Comparison of ENCODE assay signal across 11 cellular contexts in genomic region chr7:149415391-149416068, GRCh38. TPM values are rescaled to one million over a fixed set of nuclear protein-coding genes. Genes with fewer than 3 reads are reported as not detected.
DNase-seq lines count a peak whose midpoint lies in the region; ATAC-seq and TF ChIP-seq lines count a peak whose summit lies in the region.
"Had no signal": no experiment of that assay in that cellular context is flagged by ENCODE, and none has a peak within 500 bp of the region (broad histone marks: within the 10 kb centered on the region; RNA-seq: fewer than 3 reads in every experiment).

No MANE protein-coding gene starts in this region.

- no peak overlapping the region for H3K9ac ChIP-seq in parathyroid adenoma

- H3K9me3 ChIP-seq in CD4-positive, alpha-beta T cell (ENCODE audit: control insufficient read depth, low read length): no peaks in the 10 kb centered on the region
- no peaks in the 10 kb centered on the region for H3K9me3 ChIP-seq in parathyroid adenoma (ENCODE audit: control insufficient read depth, low read length)
- H3K9me3 ChIP-seq: uterus had no signal

- ATAC-seq in CD4-positive, alpha-beta T cell (ENCODE audit: poor library complexity): no peak
- ATAC-seq in activated B cell treated with CpG ODN at 0.5 μM for 24 hours (ENCODE audit: low read depth) (peak; percentile 28), foreskin keratinocyte (peak; percentile 12), HG03432 (IDR thresholded peaks at IDR 0.05; ENCODE audit: unreplicated experiment) (no peak), GM18520 (IDR thresholded peaks at IDR 0.05; ENCODE audit: unreplicated experiment) (no peak)

- no peaks in the 10 kb centered on the region for H3K36me3 ChIP-seq in parathyroid adenoma (ENCODE audit: control insufficient read depth, insufficient read depth, low read length)
- H3K36me3 ChIP-seq: uterus had no signal

- H3K4me1 Mint-ChIP-seq in CD4-positive, alpha-beta T cell (ENCODE audit: low read depth): peaks cover 19% of the 10 kb centered on the region
- H3K4me1 Mint-ChIP-seq in activated B cell treated with CpG ODN at 0.5 μM for 24 hours: no peaks in the 10 kb centered on the region

- H3K4me3 ChIP-seq in parathyroid adenoma (ENCODE audit: low read depth, low read length): no peak overlapping the region
- H3K4me3 ChIP-seq: uterus had no signal

- H3K27me3 Mint-ChIP-seq in CD4-positive, alpha-beta T cell: peaks cover 44% of the 10 kb centered on the region
- peaks cover 29% of the 10 kb centered on the region for H3K27me3 Mint-ChIP-seq in activated B cell treated with CpG ODN at 0.5 μM for 24 hours

- no peak overlapping the region for H3K27ac ChIP-seq in CD4-positive, alpha-beta T cell (ENCODE audit: low read depth, low read length)
- H3K27ac ChIP-seq in foreskin keratinocyte: no peak overlapping the region
- no peak overlapping the region for H3K27ac ChIP-seq in parathyroid adenoma

- peak overlapping the region; percentile 78 for H3K4me3 Mint-ChIP-seq in CD4-positive, alpha-beta T cell
- H3K4me3 Mint-ChIP-seq in activated B cell treated with CpG ODN at 0.5 μM for 24 hours: peak overlapping the region; percentile 62

- H3K36me3 Mint-ChIP-seq in CD4-positive, alpha-beta T cell (ENCODE audit: low read depth): no peaks in the 10 kb centered on the region
- H3K36me3 Mint-ChIP-seq in activated B cell treated with CpG ODN at 0.5 μM for 24 hours (ENCODE audit: low read depth): no peaks in the 10 kb centered on the region

- peak overlapping the region; percentile 36 for H2AFZ ChIP-seq in parathyroid adenoma

- H3K9me3 Mint-ChIP-seq in CD4-positive, alpha-beta T cell: no peaks in the 10 kb centered on the region
- no peaks in the 10 kb centered on the region for H3K9me3 Mint-ChIP-seq in activated B cell treated with CpG ODN at 0.5 μM for 24 hours

- CTCF ChIA-PET in CD4-positive, alpha-beta T cell (lab: Charles Lee): interaction anchor here (0.6 kb wide), 1 partner anchor 106 kb away, joined by 3 read pairs; no protein-coding TSS in a partner anchor
- CTCF ChIA-PET in activated B cell treated with CpG ODN at 0.5 μM for 24 hours (lab: Charles Lee): no interaction called here

- no peak for DNase-seq in CD4-positive, alpha-beta T cell
- DNase-seq in activated B cell treated with CpG ODN at 0.5 μM for 24 hours (no peak), foreskin keratinocyte (no peak), dermis blood vessel endothelial cell (no peak), NCI-H146 treated with DMSO at 0.1 percent for 48 hours (lab: John Stamatoyannopoulos, UW; ENCODE audit: unreplicated experiment) (no peak)
- DNase-seq: KG1, RPMI8226 had no signal

- intact Hi-C loops in CD4-positive, alpha-beta T cell (cut with DNase I, micrococcal nuclease): no loop called here
- intact Hi-C loops in activated B cell treated with CpG ODN at 0.5 μM for 24 hours (cut with micrococcal nuclease): no loop called here

- no peak overlapping the region for H3K4me2 ChIP-seq in parathyroid adenoma (ENCODE audit: low read length)

- H3K79me2 ChIP-seq in parathyroid adenoma: no peaks in the 10 kb centered on the region

- POLR2A ChIA-PET in CD4-positive, alpha-beta T cell (lab: Charles Lee): no interaction called here
- POLR2A ChIA-PET in activated B cell treated with CpG ODN at 0.5 μM for 24 hours (lab: Charles Lee): no interaction called here

- peaks cover 15% of the 10 kb centered on the region for H3K27me3 ChIP-seq in CD4-positive, alpha-beta T cell (ENCODE audit: control insufficient read depth, insufficient read depth, low read length)
- H3K27me3 ChIP-seq in foreskin keratinocyte (no peaks in the 10 kb centered on the region), parathyroid adenoma (ENCODE audit: control insufficient read depth, insufficient read depth, low read length) (no peaks in the 10 kb centered on the region)
- H3K27me3 ChIP-seq: uterus had no signal

- H3K4me1 ChIP-seq in foreskin keratinocyte (no peaks in the 10 kb centered on the region), parathyroid adenoma (no peaks in the 10 kb centered on the region)
- H3K4me1 ChIP-seq: uterus had no signal

- peak overlapping the region; percentile 80 for H3K27ac Mint-ChIP-seq in CD4-positive, alpha-beta T cell
- H3K27ac Mint-ChIP-seq in activated B cell treated with CpG ODN at 0.5 μM for 24 hours: peak overlapping the region; percentile 71

- no peak for TF ChIP-seq CTCF in CD4-positive, alpha-beta T cell (IDR thresholded peaks at IDR 0.05)
- TF ChIP-seq CTCF in activated B cell treated with CpG ODN at 0.5 μM for 24 hours (IDR thresholded peaks at IDR 0.05): no peak
- no peak for TF ChIP-seq CTCF in foreskin keratinocyte (conservative IDR thresholded peaks at IDR 0.05)
- TF ChIP-seq CTCF in parathyroid adenoma (IDR thresholded peaks at IDR 0.05): no peak

RNA-seq across cellular contexts. Expression of gene ZNF777, which starts 45.3 kb away (rescaled TPM):
- total RNA-seq in CD4-positive, alpha-beta T cell: 10 to 100 TPM; 14.5 to 14.8 TPM
- total RNA-seq in activated B cell treated with CpG ODN at 0.5 μM for 24 hours (14.0 and 16.2 TPM in 2 replicates), foreskin keratinocyte (14.5 and 14.6 TPM in 2 replicates), dermis blood vessel endothelial cell (4.9 and 8.5 TPM in 2 replicates)
- polyA plus RNA-seq in foreskin keratinocyte: 11.8 and 12.1 TPM in 2 replicates

Comparison
In these comparisons a context has a peak if more than half of its experiments do, and no peak if none do; other contexts are left out.
1. ATAC-seq: peak in activated B cell treated with CpG ODN at 0.5 μM for 24 hours (single experiment) and foreskin keratinocyte (single experiment); none in CD4-positive, alpha-beta T cell (single experiment), HG03432 (single experiment) and GM18520 (single experiment).